ENCODE assay signal across 11 cellular contexts in the genomic region with DNA sequence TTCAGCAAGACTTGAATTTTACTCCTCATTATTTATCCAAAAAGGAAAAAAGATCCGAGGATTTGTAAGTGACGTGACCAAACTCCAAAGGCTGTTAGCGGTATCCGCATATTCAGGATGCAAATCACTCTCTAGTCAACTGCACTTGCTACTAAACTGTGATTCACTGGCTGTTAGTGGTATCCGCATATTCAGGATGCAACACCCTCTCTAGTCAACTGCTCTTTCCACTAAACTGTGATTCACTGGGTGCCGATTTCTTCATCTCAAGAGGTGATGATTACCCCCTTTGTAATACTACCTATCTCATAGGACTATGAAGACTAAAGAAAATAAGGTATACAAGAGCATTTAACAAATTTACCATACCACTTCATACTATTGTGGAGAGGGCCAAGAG. TPM values are rescaled to one million over a fixed set of nuclear protein-coding genes. Genes with fewer than 3 reads are reported as not detected.
DNase-seq lines count a peak whose midpoint lies in the region; ATAC-seq and TF ChIP-seq lines count a peak whose summit lies in the region.
"Had no signal": no experiment of that assay in that cellular context is flagged by ENCODE, and none has a peak within 500 bp of the region (broad histone marks: within the 10 kb centered on the region; RNA-seq: fewer than 3 reads in every experiment).

No MANE protein-coding gene starts in this region.

- TF ChIP-seq EP300 in suprapubic skin (IDR thresholded peaks at IDR 0.05) = no peak

- H3K4me1 ChIP-seq in Loucy (ENCODE audit: insufficient read depth, low read length, poor library complexity, severe bottlenecking) = peaks cover 39% of the 10 kb centered on the region
- H3K4me1 ChIP-seq in suprapubic skin = peaks cover 34% of the 10 kb centered on the region

- H3K9ac ChIP-seq in Loucy (ENCODE audit: low read depth, low read length, poor library complexity, severe bottlenecking) = no peak overlapping the region

- no peak overlapping the region for H2AFZ ChIP-seq in Loucy (ENCODE audit: low read length)

- peaks cover 3% of the 10 kb centered on the region for H3F3A ChIP-seq in Loucy (ENCODE audit: low read depth)

- peaks cover 10% of the 10 kb centered on the region for H4K20me1 ChIP-seq in Loucy (ENCODE audit: insufficient read depth, low read length, poor library complexity, severe bottlenecking)

- no peaks in the 10 kb centered on the region for H3K9me2 ChIP-seq in Loucy (replicated peaks; ENCODE audit: low read depth, low read length)

- no peaks in the 10 kb centered on the region for H3K9me3 ChIP-seq in Loucy (ENCODE audit: insufficient read depth, low read depth, low read length)
- no peaks in the 10 kb centered on the region for H3K9me3 ChIP-seq in suprapubic skin
- H3K9me3 ChIP-seq: Caco-2, SJCRH30 had no signal

- no peak for ATAC-seq in GM21423 (IDR thresholded peaks at IDR 0.05; ENCODE audit: unreplicated experiment)
- ATAC-seq in GM18909 (IDR thresholded peaks at IDR 0.05; ENCODE audit: poor library complexity, unreplicated experiment) = no peak

- no peak overlapping the region for H3K4me3 ChIP-seq in Loucy (ENCODE audit: low read length, poor library complexity, severe bottlenecking)
- H3K4me3 ChIP-seq in epithelial cell of proximal tubule (ENCODE audit: low read depth, low read length) = peak overlapping the region; percentile 16
- H3K4me3 ChIP-seq in suprapubic skin = no peak overlapping the region
- H3K4me3 ChIP-seq: SJCRH30 had no signal

- TF ChIP-seq CTCF in Loucy (conservative IDR thresholded peaks at IDR 0.05; ENCODE audit: low read length) (no peak), epithelial cell of proximal tubule (conservative IDR thresholded peaks at IDR 0.05; ENCODE audit: low read depth, low read length) (no peak), suprapubic skin (IDR thresholded peaks at IDR 0.05) (no peak)

- DNase-seq in stimulated activated CD4-positive, alpha-beta T cell treated with anti-CD3 and anti-CD28 coated beads, Interleukin-1b, Interleukin-23, amount 100 ng/mL, for 48 hours = peak; percentile 47
- DNase-seq in stimulated activated CD4-positive, alpha-beta T cell treated with anti-CD3 and anti-CD28 coated beads, Interleukin-4, amount 100 ng/mL, for 1 hour = no peak
- DNase-seq in epithelial cell of proximal tubule (ENCODE audit: low read depth) (peak; percentile 82), suprapubic skin (ENCODE audit: low spot score in 2 of 2) (no peak), cortex of kidney (lab: John Stamatoyannopoulos, UW) (no peak)
- DNase-seq: Caco-2, MM.1S, SJCRH30 had no signal

- H3K36me3 ChIP-seq in Loucy (ENCODE audit: insufficient read depth, low read length) (no peaks in the 10 kb centered on the region), suprapubic skin (no peaks in the 10 kb centered on the region)
- H3K36me3 ChIP-seq: SJCRH30 had no signal

- H3K4me2 ChIP-seq in Loucy (ENCODE audit: low read depth, low read length, poor library complexity, severe bottlenecking) = peak overlapping the region; percentile 47

- 76% methylated on average over 6 of the region's 6 CpGs for WGBS in suprapubic skin

- H3K79me2 ChIP-seq in Loucy (ENCODE audit: insufficient read depth, low read length) = peaks cover 82% of the 10 kb centered on the region

- peak overlapping the region; percentile 3 for H3K27ac ChIP-seq in suprapubic skin
- H3K27ac ChIP-seq: SJCRH30 had no signal

- TF ChIP-seq POLR2A in suprapubic skin (IDR thresholded peaks at IDR 0.05) = no peak

- H3K27me3 ChIP-seq in Loucy (ENCODE audit: insufficient read depth, low read length, poor library complexity, severe bottlenecking) (no peaks in the 10 kb centered on the region), suprapubic skin (no peaks in the 10 kb centered on the region)
- H3K27me3 ChIP-seq: SJCRH30 had no signal

RNA-seq across cellular contexts. Expression of a gene that starts 5.7 kb away (rescaled TPM):
- total RNA-seq in epithelial cell of proximal tubule (97.7 and 100 TPM in 2 replicates), suprapubic skin (10 to 100 TPM; 57.6 to 70.2 (median 68.7) TPM)

RNA-seq across cellular contexts. Expression of a gene that starts 45.8 kb away (rescaled TPM):
- total RNA-seq in epithelial cell of proximal tubule (11.0 and 20.3 TPM in 2 replicates), suprapubic skin (10 to 100 TPM; 25.7 to 71.5 (median 45.1) TPM)

Comparison
In these comparisons a context has a peak if more than half of its experiments do, and no peak if none do; other contexts are left out.
1. DNase-seq: peak in stimulated activated CD4-positive, alpha-beta T cell treated with anti-CD3 and anti-CD28 coated beads, Interleukin-1b, Interleukin-23, amount 100 ng/mL, for 48 hours (single experiment) and epithelial cell of proximal tubule (single experiment); none in stimulated activated CD4-positive, alpha-beta T cell treated with anti-CD3 and anti-CD28 coated beads, Interleukin-4, amount 100 ng/mL, for 1 hour (single experiment), suprapubic skin (0 of 2) and cortex of kidney (single experiment).